Comparison of ENCODE assay signal across 9 cellular contexts in genomic region chr7:141563956-141564623, GRCh38. TPM values are rescaled to one million over a fixed set of nuclear protein-coding genes. Genes with fewer than 3 reads are reported as not detected.
DNase-seq lines count a peak whose midpoint lies in the region; ATAC-seq, FAIRE-seq and TF ChIP-seq lines count a peak whose summit lies in the region.
"Had no signal": no experiment of that assay in that cellular context is flagged by ENCODE, and none has a peak within 500 bp of the region (broad histone marks: within the 10 kb centered on the region; RNA-seq: fewer than 3 reads in every experiment).

No MANE protein-coding gene starts in this region.

- no peaks in the 10 kb centered on the region for H4K20me1 ChIP-seq in HepG2 (ENCODE audit: insufficient read depth, low read length)

- no peak overlapping the region for H3K9ac ChIP-seq in HepG2 (ENCODE audit: insufficient read depth, low read depth, low read length)

- H3K4me1 ChIP-seq in HepG2 (ENCODE audit: insufficient read depth, low read length) (no peaks in the 10 kb centered on the region), right lobe of liver (no peaks in the 10 kb centered on the region), heart left ventricle (peaks cover 0 to 30% (median under 1%) of the 10 kb centered on the region in 12 donors), stomach (no peaks in the 10 kb centered on the region)

- H3K4me3 ChIP-seq in HepG2 (replicated peaks in 1 of 3; ENCODE audit: insufficient read depth in 1 of 3, low read depth in 2 of 3, low read length in 3 of 3) (no peak overlapping the region), right lobe of liver (no peak overlapping the region), heart left ventricle (no peak overlapping the region), stomach (no peak overlapping the region)

- intact Hi-C loops in HepG2 (cut with micrococcal nuclease; ENCODE audit: unreplicated experiment) (no loop called here), right lobe of liver (cut with DNase I) (no loop called here), heart left ventricle (cut with DNase I) (loop anchor here in 1 of 10 donors (5.0 kb wide), 1 partner anchor 83 kb away; no protein-coding TSS in a partner anchor), stomach (cut with DNase I; ENCODE audit: low total_unique reads) (no loop called here)

- peaks cover 7% of the 10 kb centered on the region for H3K9me3 Mint-ChIP-seq in activated naive CD4-positive, alpha-beta T cell treated with anti-CD3 and anti-CD28 coated beads, Interleukin-2, amount 50 U/mL, for 24 hours
- H3K9me3 Mint-ChIP-seq in stimulated activated naive CD8-positive, alpha-beta T cell treated with anti-CD3 and anti-CD28 coated beads, Interleukin-15, Interleukin-2, amounts not matched to agents 100 ng/mL and 50 ng/mL, for 24 hours: peaks cover 12% of the 10 kb centered on the region

- FAIRE-seq in HepG2 (lab: Jason Lieb, UNC): no peak
- FAIRE-seq: keratinocyte had no signal

- H3K27ac Mint-ChIP-seq in activated naive CD4-positive, alpha-beta T cell treated with anti-CD3 and anti-CD28 coated beads, Interleukin-2, amount 50 U/mL, for 24 hours: peak overlapping the region; percentile 86
- peak overlapping the region; percentile 95 for H3K27ac Mint-ChIP-seq in stimulated activated naive CD8-positive, alpha-beta T cell treated with anti-CD3 and anti-CD28 coated beads, Interleukin-15, Interleukin-2, amounts not matched to agents 100 ng/mL and 50 ng/mL, for 24 hours

- H3K27me3 Mint-ChIP-seq in activated naive CD4-positive, alpha-beta T cell treated with anti-CD3 and anti-CD28 coated beads, Interleukin-2, amount 50 U/mL, for 24 hours: no peaks in the 10 kb centered on the region
- no peaks in the 10 kb centered on the region for H3K27me3 Mint-ChIP-seq in stimulated activated naive CD8-positive, alpha-beta T cell treated with anti-CD3 and anti-CD28 coated beads, Interleukin-15, Interleukin-2, amounts not matched to agents 100 ng/mL and 50 ng/mL, for 24 hours

- H3K27ac ChIP-seq in HepG2 (ENCODE audit: extremely low read length, insufficient read depth, low read length) (no peak overlapping the region), right lobe of liver (no peak overlapping the region), heart left ventricle (no peak overlapping the region), stomach (no peak overlapping the region)

- TF ChIP-seq POLR2A in HepG2 (IDR thresholded peaks at IDR 0.05; ENCODE audit: insufficient read depth in 1 of 2, low read depth in 2 of 2, low read length in 2 of 2) (no peak), right lobe of liver (IDR thresholded peaks at IDR 0.05) (no peak), heart left ventricle (IDR thresholded peaks at IDR 0.05) (no peak), stomach (IDR thresholded peaks at IDR 0.05) (no peak)

- WGBS in HepG2 (ENCODE audit: low lambda C conversion rate): 88% methylated on average over 2 of the region's 2 CpGs
- WGBS in right lobe of liver (ENCODE audit: insufficient coverage, low coverage, low lambda C conversion rate, missing lambda C conversion rate): 92% methylated on average over 2 of the region's 2 CpGs
- WGBS in heart left ventricle, 4 donors: 94 to 96% (median 95%) methylated on average over 2 of the region's 2 CpGs
- 90 to 98% (median 93%) methylated on average over 2 of the region's 2 CpGs for WGBS in stomach, 5 donors

- in situ Hi-C loops in HepG2 (cut with HindIII; ENCODE audit: extremely low pct_ligation_motif_present, low pct_unique_long_range_greater_than_20kb): no loop called here

- H3K36me3 ChIP-seq in HepG2 (replicated peaks in 1 of 2; ENCODE audit: control insufficient read depth in 1 of 2, insufficient read depth in 2 of 2, low read length in 2 of 2) (peaks cover 5 to 19% of the 10 kb centered on the region in 2 experiments; a peak in 4 of 5 replicates), right lobe of liver (peaks cover 0 to 5% (median 0%) of the 10 kb centered on the region in 4 donors), heart left ventricle (peaks cover 0 to 43% (median 22%) of the 10 kb centered on the region in 9 donors), stomach (peaks cover 6 to 79% (median 74%) of the 10 kb centered on the region in 4 donors)

- no peak for TF ChIP-seq RAD21 in HepG2 (CRISPR knock-in tag; IDR thresholded peaks at IDR 0.05)

- H3K27me3 ChIP-seq in HepG2 (ENCODE audit: control insufficient read depth in 1 of 2, insufficient read depth in 2 of 2, low read length in 2 of 2): no peaks in the 10 kb centered on the region
- no peaks in the 10 kb centered on the region for H3K27me3 ChIP-seq in right lobe of liver
- H3K27me3 ChIP-seq in heart left ventricle: no peaks in the 10 kb centered on the region
- no peaks in the 10 kb centered on the region for H3K27me3 ChIP-seq in stomach

- POLR2A ChIA-PET in HepG2 (lab: Yijun Ruan, JAX): no interaction called here

- TF ChIP-seq CTCF in HepG2 (CRISPR knock-in tag; IDR thresholded peaks at IDR 0.05) (no peak), right lobe of liver (IDR thresholded peaks at IDR 0.05) (no peak), heart left ventricle (IDR thresholded peaks at IDR 0.05) (no peak), stomach (IDR thresholded peaks at IDR 0.05) (no peak)

- no TSS peak for BruUV-seq in HepG2 (replicated peaks; lab: Mats Ljungman, UMichigan)

- peak overlapping the region; percentile 74 for H3K4me3 Mint-ChIP-seq in activated naive CD4-positive, alpha-beta T cell treated with anti-CD3 and anti-CD28 coated beads, Interleukin-2, amount 50 U/mL, for 24 hours
- H3K4me3 Mint-ChIP-seq in stimulated activated naive CD8-positive, alpha-beta T cell treated with anti-CD3 and anti-CD28 coated beads, Interleukin-15, Interleukin-2, amounts not matched to agents 100 ng/mL and 50 ng/mL, for 24 hours: peak overlapping the region; percentile 41

- H2AFZ ChIP-seq in HepG2 (ENCODE audit: low read length): no peak overlapping the region

- CTCF ChIA-PET in HepG2 (lab: Yijun Ruan, JAX; ENCODE audit: low intra/inter-chr PET ratio, low total read pairs): no interaction called here

- peaks cover 73% of the 10 kb centered on the region for H3K4me1 Mint-ChIP-seq in activated naive CD4-positive, alpha-beta T cell treated with anti-CD3 and anti-CD28 coated beads, Interleukin-2, amount 50 U/mL, for 24 hours
- H3K4me1 Mint-ChIP-seq in stimulated activated naive CD8-positive, alpha-beta T cell treated with anti-CD3 and anti-CD28 coated beads, Interleukin-15, Interleukin-2, amounts not matched to agents 100 ng/mL and 50 ng/mL, for 24 hours (ENCODE audit: low read depth): peaks cover 85% of the 10 kb centered on the region

- TF ChIP-seq EP300 in HepG2 (IDR thresholded peaks at IDR 0.05; ENCODE audit: low read depth in 2 of 2, low read length in 2 of 2): no peak
- no peak for TF ChIP-seq EP300 in HepG2 (CRISPR knock-in tag; IDR thresholded peaks at IDR 0.05; ENCODE audit: borderline replicate concordance)
- no peak for TF ChIP-seq EP300 in stomach (IDR thresholded peaks at IDR 0.05)

- peaks cover 65% of the 10 kb centered on the region for H3K36me3 Mint-ChIP-seq in activated naive CD4-positive, alpha-beta T cell treated with anti-CD3 and anti-CD28 coated beads, Interleukin-2, amount 50 U/mL, for 24 hours
- peaks cover 94% of the 10 kb centered on the region for H3K36me3 Mint-ChIP-seq in stimulated activated naive CD8-positive, alpha-beta T cell treated with anti-CD3 and anti-CD28 coated beads, Interleukin-15, Interleukin-2, amounts not matched to agents 100 ng/mL and 50 ng/mL, for 24 hours (ENCODE audit: low read depth)

- ATAC-seq in HepG2: no peak
- ATAC-seq in right lobe of liver: no peak
- peak; percentile 65 for ATAC-seq in HG03342 (IDR thresholded peaks at IDR 0.05; ENCODE audit: unreplicated experiment)
- no peak for ATAC-seq in heart left ventricle

- H3K9me3 ChIP-seq in HepG2 (ENCODE audit: low read length): no peaks in the 10 kb centered on the region
- no peaks in the 10 kb centered on the region for H3K9me3 ChIP-seq in right lobe of liver
- peaks cover 0 to 10% (median 5%) of the 10 kb centered on the region in 12 donors for H3K9me3 ChIP-seq in heart left ventricle
- peaks cover 0 to 5% (median 2%) of the 10 kb centered on the region in 4 donors for H3K9me3 ChIP-seq in stomach

- no peaks in the 10 kb centered on the region for H3K79me2 ChIP-seq in HepG2 (ENCODE audit: insufficient read depth, low read length)

- DNase-seq in HepG2 (ENCODE audit: low spot score): no peak
- no peak for DNase-seq in right lobe of liver
- DNase-seq in heart left ventricle: no peak
- DNase-seq in NCI-H524 treated with DMSO at 0.1 percent for 48 hours (lab: John Stamatoyannopoulos, UW): no peak
- DNase-seq in stomach: no peak

- H3K4me2 ChIP-seq in HepG2 (ENCODE audit: low read depth, low read length): no peak overlapping the region

TF ChIP-seq in HepG2, 621 proteins besides CTCF, POLR2A, EP300 and RAD21 (continues in another document):
- TF ChIP-seq NFRKB (IDR thresholded peaks at IDR 0.05): no peak

RNA-seq across cellular contexts. Expression of gene AGK, which starts 12.9 kb away (rescaled TPM):
- total RNA-seq in HepG2 (2016; rRNA removed; fragmentation: Illumina TruSeq; extraction: Trizol) (30.1 and 35.7 TPM in 2 replicates), right lobe of liver (10 to 100 TPM in 5 of 6 experiments, 1 to 10 TPM in 1; 9.3 to 19.2 (median 12.0) TPM), heart left ventricle (10 to 100 TPM; 30.6 to 49.8 (median 41.3) TPM), stomach (10 to 100 TPM in 4 of 5 donors, 1 to 10 TPM in 1; 2.9 to 42.8 (median 19.6) TPM)
- total RNA-seq in HepG2 (2016; cell fraction: cytosol; rRNA removed; fragmentation: Illumina TruSeq; extraction: Trizol; ENCODE audit: low read depth): 8.3 and 10.1 TPM in 2 replicates
- total RNA-seq in HepG2 (2016; cell fraction: insoluble cytoplasmic fraction; rRNA removed; fragmentation: Illumina TruSeq; extraction: Trizol): 29.0 and 32.8 TPM in 2 replicates
- 8.3 and 8.7 TPM in 2 replicates for total RNA-seq in HepG2 (2016; cell fraction: membrane; rRNA removed; fragmentation: Illumina TruSeq; extraction: Trizol)
- total RNA-seq in HepG2 (2016; cell fraction: nucleus; rRNA removed; fragmentation: Illumina TruSeq; extraction: Trizol): 36.4 and 41.9 TPM in 2 replicates
- polyA plus RNA-seq in HepG2 (2011; rRNA removed) (20.9 and 23.7 TPM in 2 replicates), heart left ventricle (10 to 100 TPM; 21.4 to 28.2 TPM), stomach (10 to 100 TPM in 1 of 3 donors, 1 to 10 TPM in 2; 6.6 to 11.6 (median 7.3) TPM)
- 18.7 and 21.4 TPM in 2 replicates for polyA plus RNA-seq in HepG2 (2011; cell fraction: cytosol; rRNA removed)
- 21.5 and 24.3 TPM in 2 replicates for polyA plus RNA-seq in HepG2 (2011; cell fraction: nucleus; rRNA removed)
- polyA plus RNA-seq in HepG2 (2012): 12.5 and 14.3 TPM in 2 replicates
- 1.9 and 2.6 TPM in 2 replicates for polyA plus RNA-seq in HepG2 (2016; cell fraction: cytosol; fragmentation: Illumina TruSeq; extraction: Trizol; ENCODE audit: low read depth)
- 31.6 and 32.2 TPM in 2 replicates for polyA plus RNA-seq in HepG2 (2016; cell fraction: insoluble cytoplasmic fraction; fragmentation: Illumina TruSeq; extraction: Trizol; ENCODE audit: low read depth)
- 3.6 and 4.4 TPM in 2 replicates for polyA plus RNA-seq in HepG2 (2016; cell fraction: membrane; fragmentation: Illumina TruSeq; extraction: Trizol; ENCODE audit: low read depth)
- polyA plus RNA-seq in HepG2 (2016; cell fraction: nucleus; fragmentation: Illumina TruSeq; extraction: Trizol; ENCODE audit: insufficient read depth, low read depth): 33.3 and 39.0 TPM in 2 replicates
- polyA minus RNA-seq in HepG2 (2011; rRNA and poly(A)+ RNA removed; ENCODE audit: low replicate concordance): 18.0 and 21.0 TPM in 2 replicates
- polyA minus RNA-seq in HepG2 (2011; cell fraction: cytosol; rRNA and poly(A)+ RNA removed): 10.2 and 13.3 TPM in 2 replicates
- 68.8 and 69.6 TPM in 2 replicates for polyA minus RNA-seq in HepG2 (2011; cell fraction: nucleus; rRNA and poly(A)+ RNA removed)
